ENCODE assay signal across 24 cellular contexts in genomic region chrX:1899841-1900240, GRCh38.
"Had no signal": no experiment of that assay in that cellular context is flagged by ENCODE, and none has a peak within 500 bp of the region (broad histone marks: within the 10 kb centered on the region; RNA-seq: fewer than 3 reads in every experiment).

No MANE protein-coding gene starts in this region.

- H3K4me1 Mint-ChIP-seq: memory B cell; naive thymus-derived CD8-positive, alpha-beta T cell; nephron progenitor cell; stimulated activated effector memory CD8-positive, alpha-beta T cell treated with anti-CD3 and anti-CD28 coated beads, Interleukin-12 subunit alpha, Interleukin-12 subunit beta, amount 100 ng/mL, for 72 hours had no signal

- H3K4me3 Mint-ChIP-seq: memory B cell; naive thymus-derived CD8-positive, alpha-beta T cell; nephron progenitor cell; stimulated activated effector memory CD8-positive, alpha-beta T cell treated with anti-CD3 and anti-CD28 coated beads, Interleukin-12 subunit alpha, Interleukin-12 subunit beta, amount 100 ng/mL, for 72 hours had no signal

- H3K9me3 ChIP-seq: esophagus squamous epithelium, psoas muscle, sigmoid colon, thyroid gland, vagina had no signal

- H3K4me1 ChIP-seq: esophagus squamous epithelium, psoas muscle, sigmoid colon, stomach, thyroid gland, vagina had no signal

- H3K27me3 ChIP-seq: thyroid gland, vagina had no signal

- H3K27ac Mint-ChIP-seq: memory B cell; naive thymus-derived CD8-positive, alpha-beta T cell; nephron progenitor cell; stimulated activated effector memory CD8-positive, alpha-beta T cell treated with anti-CD3 and anti-CD28 coated beads, Interleukin-12 subunit alpha, Interleukin-12 subunit beta, amount 100 ng/mL, for 72 hours had no signal

- H3K27ac ChIP-seq: coronary artery, esophagus squamous epithelium, psoas muscle, sigmoid colon, stomach, thyroid gland, vagina had no signal

- H3K9me3 Mint-ChIP-seq: memory B cell; nephron progenitor cell; stimulated activated effector memory CD8-positive, alpha-beta T cell treated with anti-CD3 and anti-CD28 coated beads, Interleukin-12 subunit alpha, Interleukin-12 subunit beta, amount 100 ng/mL, for 72 hours had no signal

- H3K36me3 ChIP-seq: esophagus squamous epithelium, sigmoid colon, stomach, thyroid gland, vagina had no signal

- DNase-seq: dermis blood vessel endothelial cell; effector memory CD4-positive, alpha-beta T cell; erythroblast; esophagus squamous epithelium; foreskin melanocyte; glutamatergic neuron; kidney; naive thymus-derived CD8-positive, alpha-beta T cell; nephron progenitor cell; nucleus accumbens; psoas muscle; right cardiac atrium; sigmoid colon; stimulated activated CD4-positive, alpha-beta T cell treated with anti-CD3 and anti-CD28 coated beads, Interleukin-2, amount 100 ng/mL, for 24 hours; stimulated activated CD4-positive, alpha-beta T cell treated with anti-CD3 and anti-CD28 coated beads, Interleukin-4, amount 100 ng/mL, for 24 hours; stimulated activated naive CD4-positive, alpha-beta T cell treated with Interleukin-2 at 50 U/mL for 16 hours; stomach; thyroid gland had no signal

- ATAC-seq: left lobe of liver; naive thymus-derived CD8-positive, alpha-beta T cell; psoas muscle; right cardiac atrium; stimulated activated effector memory CD8-positive, alpha-beta T cell treated with anti-CD3 and anti-CD28 coated beads, Interleukin-12 subunit alpha, Interleukin-12 subunit beta, amount 100 ng/mL, for 72 hours had no signal

- H3K4me3 ChIP-seq: coronary artery, esophagus squamous epithelium, lung, psoas muscle, sigmoid colon, stomach, thyroid gland, vagina had no signal

- H3K36me3 Mint-ChIP-seq: memory B cell; naive thymus-derived CD8-positive, alpha-beta T cell; stimulated activated effector memory CD8-positive, alpha-beta T cell treated with anti-CD3 and anti-CD28 coated beads, Interleukin-12 subunit alpha, Interleukin-12 subunit beta, amount 100 ng/mL, for 72 hours had no signal
